Comparison of ENCODE assay signal across 8 cellular contexts in genomic region chr2:221571108-221571390, GRCh38. TPM values are rescaled to one million over a fixed set of nuclear protein-coding genes. Genes with fewer than 3 reads are reported as not detected.
A peak's percentile ranks its signal among the peaks of the same experiment; 100 is the strongest.
DNase-seq lines count a peak whose midpoint lies in the region; ATAC-seq and TF ChIP-seq lines count a peak whose summit lies in the region.

No MANE protein-coding gene starts in this region.

- no peak for TF ChIP-seq RAD21 in IMR-90 (IDR thresholded peaks at IDR 0.05; ENCODE audit: low read length)

- peaks cover 53% of the 10 kb centered on the region for H3K79me2 ChIP-seq in hepatocyte

- peak overlapping the region; percentile 83 for H3K27ac Mint-ChIP-seq in activated T-helper 17 cell treated with anti-CD3 and anti-CD28 coated beads, Interleukin-2, amount 50 U/mL, for 72 hours

- peak overlapping the region; percentile 98 for H3K4me2 ChIP-seq in IMR-90 (ENCODE audit: low read depth, low read length)
- peak overlapping the region; percentile 99 for H3K4me2 ChIP-seq in hepatocyte

- WGBS in IMR-90 (ENCODE audit: extremely low coverage in 2 of 2, insufficient read length in 1 of 2), 2 experiments: no CpG with 5 or more reads among the region's 18 CpGs
- WGBS in hepatocyte (ENCODE audit: low lambda C conversion rate, missing lambda C conversion rate): 3% methylated on average over 12 of the region's 18 CpGs

- H3K23ac ChIP-seq in IMR-90 (ENCODE audit: low read depth, low read length): peak overlapping the region; percentile 88

- H3K4ac ChIP-seq in IMR-90 (ENCODE audit: low read depth, low read length): peak overlapping the region; percentile 76

- TF ChIP-seq POLR2A in IMR-90 (IDR thresholded peaks at IDR 0.05; ENCODE audit: low read depth, low read length): no peak

- H3K36me3 ChIP-seq in IMR-90 (ENCODE audit: control insufficient read depth, insufficient read depth, low read length): peaks cover 4% of the 10 kb centered on the region; the same call in 1 of the 2 replicates
- H3K36me3 ChIP-seq in hepatocyte (replicated peaks; ENCODE audit: insufficient read depth, low read depth): no peaks in the 10 kb centered on the region

- H3K27ac ChIP-seq in IMR-90 (ENCODE audit: insufficient read depth, low read length) (peak overlapping the region; percentile 76; the same call in 1 of the 2 replicates), hepatocyte (peak overlapping the region; percentile 70)

- no peak overlapping the region for H2BK5ac ChIP-seq in IMR-90 (ENCODE audit: low read depth, low read length, poor library complexity, severe bottlenecking)

- H3K9me3 ChIP-seq in IMR-90 (ENCODE audit: control insufficient read depth, insufficient read depth, low read length): no peaks in the 10 kb centered on the region
- no peaks in the 10 kb centered on the region for H3K9me3 ChIP-seq in hepatocyte (ENCODE audit: low read depth)

- in situ Hi-C loops in IMR-90 (cut with MboI; ENCODE audit: low sequenced_read_pairs): loop anchor here (5.0 to 10.0 kb wide), 3 partner anchors 876 to 1844 kb away; no protein-coding TSS in a partner anchor

- DNase-seq in IMR-90 (peak; percentile 17), hepatocyte (ENCODE audit: low spot score) (peak; percentile 9), NK-92 (lab: John Stamatoyannopoulos, UW; ENCODE audit: unreplicated experiment) (no peak)
- DNase-seq in stimulated activated CD4-positive, alpha-beta T cell treated with anti-CD3 and anti-CD28 coated beads, Interleukin-4, amount 100 ng/mL, for 24 hours: peak; percentile 28

- H2AK9ac ChIP-seq in IMR-90 (replicated peaks; ENCODE audit: low read depth, low read length, poor library complexity): peak overlapping the region; percentile 59

- dilution Hi-C loops in IMR-90 (cut with HindIII; ENCODE audit: low sequenced_read_pairs, unreplicated experiment): no loop called here

- no peaks in the 10 kb centered on the region for H3K9me3 Mint-ChIP-seq in activated T-helper 17 cell treated with anti-CD3 and anti-CD28 coated beads, Interleukin-2, amount 50 U/mL, for 72 hours

- H4K5ac ChIP-seq in IMR-90 (ENCODE audit: low read depth, low read length): no peak overlapping the region

- H4K20me1 ChIP-seq in IMR-90 (ENCODE audit: insufficient read depth, low read length): peaks cover 23% of the 10 kb centered on the region
- H4K20me1 ChIP-seq in hepatocyte (ENCODE audit: insufficient read depth, poor library complexity, severe bottlenecking): peaks cover 6% of the 10 kb centered on the region

- H4K8ac ChIP-seq in IMR-90 (ENCODE audit: low read depth in 2 of 2, low read length in 2 of 2): no peak overlapping the region; a peak in 2 of 4 replicates

- H2AFZ ChIP-seq in IMR-90 (replicated peaks; ENCODE audit: low read length, poor library complexity) (peak overlapping the region; percentile 93), hepatocyte (peak overlapping the region; percentile 65)

- H3K9ac ChIP-seq in IMR-90 (ENCODE audit: low read depth, low read length): peak overlapping the region; percentile 86

- H3K4me3 Mint-ChIP-seq in activated T-helper 17 cell treated with anti-CD3 and anti-CD28 coated beads, Interleukin-2, amount 50 U/mL, for 72 hours: peak overlapping the region; percentile 97

- no TSS peak for BruUV-seq in IMR-90 (replicated peaks; lab: Mats Ljungman, UMichigan)

- H3K9me2 ChIP-seq in hepatocyte (replicated peaks; ENCODE audit: insufficient read depth): no peaks in the 10 kb centered on the region

- H3K56ac ChIP-seq in IMR-90 (ENCODE audit: extremely low read depth, insufficient read depth, low read length): no peak overlapping the region

- peaks cover 20% of the 10 kb centered on the region for H3K27me3 Mint-ChIP-seq in activated T-helper 17 cell treated with anti-CD3 and anti-CD28 coated beads, Interleukin-2, amount 50 U/mL, for 72 hours

- TF ChIP-seq CTCF in IMR-90 (conservative IDR thresholded peaks at IDR 0.05; ENCODE audit: low read depth, low read length): no peak
- TF ChIP-seq CTCF in hepatocyte (IDR thresholded peaks at IDR 0.05; ENCODE audit: poor library complexity): no peak

- H3K4me1 Mint-ChIP-seq in activated T-helper 17 cell treated with anti-CD3 and anti-CD28 coated beads, Interleukin-2, amount 50 U/mL, for 72 hours: peaks cover 26% of the 10 kb centered on the region

- H2BK15ac ChIP-seq in IMR-90 (ENCODE audit: low read depth, low read length): no peak overlapping the region

- peaks cover 10% of the 10 kb centered on the region; the same call in 1 of the 2 replicates for H3K9me1 ChIP-seq in IMR-90 (ENCODE audit: insufficient read depth, low read length)

- peak overlapping the region; percentile 80 for H3K14ac ChIP-seq in IMR-90 (replicated peaks; ENCODE audit: low read depth, low read length)

- no peaks in the 10 kb centered on the region for H3K27me3 ChIP-seq in IMR-90 (ENCODE audit: control insufficient read depth, insufficient read depth, low read length)
- H3K27me3 ChIP-seq in hepatocyte: peaks cover 17% of the 10 kb centered on the region

- no peak overlapping the region for H2BK20ac ChIP-seq in IMR-90 (ENCODE audit: low read depth, low read length)

- POLR2A ChIA-PET in IMR-90 (lab: Charles Lee; ENCODE audit: unreplicated experiment): no interaction called here

- CTCF ChIA-PET in IMR-90 (lab: Yijun Ruan, JAX): interaction anchor here (0.7 kb wide), 1 partner anchor 1058 kb away, joined by 3 read pairs; no protein-coding TSS in a partner anchor

- H2BK120ac ChIP-seq in IMR-90 (ENCODE audit: low read depth, low read length): peak overlapping the region; percentile 30; the same call in 1 of the 2 replicates

- H3K79me1 ChIP-seq in IMR-90 (ENCODE audit: low read depth in 1 of 2, low read length in 2 of 2): peaks cover 11 to 36% of the 10 kb centered on the region in 2 experiments; a peak in 3 of 4 replicates

- ATAC-seq in IMR-90 (ENCODE audit: low read depth): no peak
- peak; percentile 17 for ATAC-seq in activated T-helper 17 cell treated with anti-CD3 and anti-CD28 coated beads, Interleukin-2, amount 50 U/mL, for 72 hours (replicated peaks)
- no peak for ATAC-seq in GM21515 (IDR thresholded peaks at IDR 0.05; ENCODE audit: unreplicated experiment)
- ATAC-seq in HG03469 (IDR thresholded peaks at IDR 0.05; ENCODE audit: unreplicated experiment): no peak
- ATAC-seq in HG02885 (IDR thresholded peaks at IDR 0.05; ENCODE audit: poor library complexity, unreplicated experiment): no peak

- H2AK5ac ChIP-seq in IMR-90 (ENCODE audit: low read depth, low read length): peak overlapping the region; percentile 63; the same call in 1 of the 2 replicates

- no peak overlapping the region for H4K91ac ChIP-seq in IMR-90 (ENCODE audit: insufficient read depth, low read depth, low read length)

- H3K4me3 ChIP-seq in IMR-90 (ENCODE audit: insufficient read depth, low read depth, low read length) (peak overlapping the region; percentile 92), hepatocyte (peak overlapping the region; percentile 58)

- H3K4me1 ChIP-seq in IMR-90 (ENCODE audit: control insufficient read depth, insufficient read depth, low read length) (peaks cover 3% of the 10 kb centered on the region), hepatocyte (ENCODE audit: insufficient read depth) (peaks cover 13% of the 10 kb centered on the region)

- H3K36me3 Mint-ChIP-seq in activated T-helper 17 cell treated with anti-CD3 and anti-CD28 coated beads, Interleukin-2, amount 50 U/mL, for 72 hours (ENCODE audit: low read depth): peaks cover 34% of the 10 kb centered on the region

- H3K18ac ChIP-seq in IMR-90 (ENCODE audit: low read depth, low read length): no peak overlapping the region; the same call in 1 of the 2 replicates

- intact Hi-C loops in IMR-90 (cut with micrococcal nuclease): loop anchor here (5.0 to 10.0 kb wide), 14 partner anchors 114 to 1929 kb away; no protein-coding TSS in a partner anchor

TF ChIP-seq in IMR-90, 13 proteins besides CTCF, POLR2A, EP300 and RAD21:
- TF ChIP-seq USF2 (IDR thresholded peaks at IDR 0.05; ENCODE audit: low read depth, low read length): no peak
- 0 out of 2 replicates have a peak, but pooled peaks have one; percentile 57 for TF ChIP-seq CHD1 (IDR thresholded peaks at IDR 0.05; ENCODE audit: low read depth, low read length)

RNA-seq across cellular contexts. Expression of gene EPHA4, which starts 1.1 kb away (rescaled TPM):
- 111 and 132 TPM in 2 replicates for total RNA-seq in IMR-90 (2012; rRNA removed)
- 30.7 and 36.9 TPM in 2 replicates for polyA plus RNA-seq in IMR-90 (2012; rRNA removed)
- polyA plus RNA-seq in IMR-90 (2012; cell fraction: cytosol; rRNA removed): 17.3 and 20.6 TPM in 2 replicates
- polyA plus RNA-seq in IMR-90 (2012; cell fraction: nucleus; rRNA removed; ENCODE audit: low replicate concordance): 25.9 and 75.6 TPM in 2 replicates
- total RNA-seq in activated T-helper 17 cell treated with anti-CD3 and anti-CD28 coated beads, Interleukin-2, amount 50 U/mL, for 72 hours: 10 to 100 TPM in 1 of 2 donors, 1 to 10 TPM in 1; 8.0 to 13.8 TPM
- total RNA-seq in hepatocyte: 36.8 and 39.0 TPM in 2 replicates
- polyA plus RNA-seq in hepatocyte: 7.8 and 8.8 TPM in 2 replicates
